Comparison of ENCODE assay signal across 1 cellular context in genomic region chr11:47338396-47339241, GRCh38.
TF ChIP-seq lines count a peak whose summit lies in the region.

No MANE protein-coding gene starts in this region.

TF ChIP-seq in GM12878, 131 proteins besides CTCF, POLR2A, EP300 and RAD21:
- no peak for TF ChIP-seq ZNF207 (IDR thresholded peaks at IDR 0.05; ENCODE audit: borderline replicate concordance)
- no peak for TF ChIP-seq CHD4 (IDR thresholded peaks at IDR 0.05)
- no peak for TF ChIP-seq BRCA1 (IDR thresholded peaks at IDR 0.05; ENCODE audit: low read depth, low read length)
- TF ChIP-seq SKIL (IDR thresholded peaks at IDR 0.05; ENCODE audit: low read depth, poor library complexity, severe bottlenecking), result no peak
- TF ChIP-seq NR2F1 (conservative IDR thresholded peaks at IDR 0.05), result peak; percentile 38; the same call in 1 of the 2 replicates
- no peak for TF ChIP-seq PRDM15 (CRISPR knock-in tag; IDR thresholded peaks at IDR 0.05)
